ENCODE assay signal across 13 cellular contexts in the genomic region with DNA sequence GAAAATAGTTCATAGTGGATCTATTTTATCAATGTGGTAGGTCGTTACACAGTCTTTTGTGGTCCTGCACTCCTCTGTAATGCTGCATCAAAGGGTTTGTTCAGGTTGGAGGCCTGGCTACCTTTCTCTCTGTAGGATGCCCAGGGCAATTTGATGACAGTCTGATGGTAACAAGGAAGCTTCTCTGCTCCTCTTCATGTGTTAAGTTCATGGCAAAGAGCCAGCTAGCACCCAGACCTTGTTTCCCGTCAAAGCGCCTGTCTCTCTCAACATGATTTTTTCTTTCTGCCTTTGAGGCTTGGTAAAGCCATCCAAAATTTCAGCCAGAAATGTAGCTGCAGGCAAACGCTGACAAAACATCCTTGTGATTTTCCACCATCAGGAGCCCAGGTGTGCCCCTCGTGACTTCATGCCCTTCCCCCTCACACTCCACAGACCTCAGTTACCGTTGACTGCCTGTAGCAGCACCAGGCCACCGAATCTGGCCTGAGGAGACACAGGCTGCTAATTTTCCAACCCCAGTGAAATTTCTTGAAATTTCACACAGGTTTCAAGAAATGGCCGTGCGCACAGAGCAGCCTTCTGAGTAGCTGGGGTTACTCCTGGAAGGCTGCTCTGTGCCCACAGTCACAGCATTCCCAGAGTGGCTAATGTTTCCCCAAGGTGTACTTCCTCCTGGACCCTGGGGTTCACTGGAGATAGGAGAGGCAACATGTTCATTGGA.
DNase-seq lines count a peak whose midpoint lies in the region; ATAC-seq, FAIRE-seq and TF ChIP-seq lines count a peak whose summit lies in the region.
"Had no signal": no experiment of that assay in that cellular context is flagged by ENCODE, and none has a peak within 500 bp of the region (broad histone marks: within the 10 kb centered on the region; RNA-seq: fewer than 3 reads in every experiment).

No MANE protein-coding gene starts in this region.

- BruUV-seq in HepG2 (replicated peaks; lab: Mats Ljungman, UMichigan), result no TSS peak

- H3K27ac Mint-ChIP-seq in effector memory CD8-positive, alpha-beta T cell, result no peak overlapping the region
- H3K27ac Mint-ChIP-seq: CD8-positive, alpha-beta T cell had no signal

- H2AFZ ChIP-seq in SU-DHL-6 (ENCODE audit: low read depth, low read length, severe bottlenecking), result peak overlapping the region; percentile 0
- no peak overlapping the region for H2AFZ ChIP-seq in HepG2 (ENCODE audit: low read length)

- intact Hi-C loops in HepG2 (cut with micrococcal nuclease; ENCODE audit: unreplicated experiment), result no loop called here

- H3K9me3 Mint-ChIP-seq in effector memory CD8-positive, alpha-beta T cell, result no peaks in the 10 kb centered on the region
- H3K9me3 Mint-ChIP-seq: CD8-positive, alpha-beta T cell had no signal

- H3K27me3 ChIP-seq in SU-DHL-6 (ENCODE audit: low read length) (no peaks in the 10 kb centered on the region), HepG2 (ENCODE audit: control insufficient read depth in 1 of 2, insufficient read depth in 2 of 2, low read length in 2 of 2) (peaks cover 2 to 13% of the 10 kb centered on the region in 2 experiments; a peak in 1 of 5 replicates)
- H3K27me3 ChIP-seq: gastroesophageal sphincter had no signal

- POLR2A ChIA-PET in HepG2 (lab: Yijun Ruan, JAX), result no interaction called here

- H3K4me2 ChIP-seq in SU-DHL-6 (ENCODE audit: low read depth, low read length, poor library complexity, severe bottlenecking) (no peak overlapping the region), HepG2 (ENCODE audit: low read depth, low read length) (no peak overlapping the region)

- H3K27me3 Mint-ChIP-seq in effector memory CD8-positive, alpha-beta T cell, result peaks cover 16 to 20% of the 10 kb centered on the region in 2 donors

- H3K9me3 ChIP-seq in SU-DHL-6 (ENCODE audit: insufficient read depth, low read length) (no peaks in the 10 kb centered on the region), HepG2 (ENCODE audit: low read length) (no peaks in the 10 kb centered on the region)
- H3K9me3 ChIP-seq: gastroesophageal sphincter had no signal

- no peaks in the 10 kb centered on the region for H3K36me3 Mint-ChIP-seq in effector memory CD8-positive, alpha-beta T cell (ENCODE audit: insufficient read depth)
- H3K36me3 Mint-ChIP-seq: CD8-positive, alpha-beta T cell had no signal

- no peaks in the 10 kb centered on the region for H3K79me2 ChIP-seq in SU-DHL-6 (ENCODE audit: insufficient read depth, low read length)
- H3K79me2 ChIP-seq in HepG2 (ENCODE audit: insufficient read depth, low read length), result no peaks in the 10 kb centered on the region

- H3K27ac ChIP-seq in SU-DHL-6 (ENCODE audit: low read depth, low read length) (no peak overlapping the region), HepG2 (ENCODE audit: extremely low read length, insufficient read depth, low read length) (no peak overlapping the region)

- peak; percentile 67 for ATAC-seq in GM18502 (IDR thresholded peaks at IDR 0.05; ENCODE audit: poor library complexity, unreplicated experiment)
- peak; percentile 44 for ATAC-seq in GM21367 (IDR thresholded peaks at IDR 0.05; ENCODE audit: unreplicated experiment)
- ATAC-seq in HG03045 (IDR thresholded peaks at IDR 0.05; ENCODE audit: unreplicated experiment), result peak; percentile 54
- no peak for ATAC-seq in effector memory CD8-positive, alpha-beta T cell (replicated peaks)
- no peak for ATAC-seq in HepG2
- ATAC-seq: CD8-positive, alpha-beta T cell; gastroesophageal sphincter had no signal

- whole genome bisulfite sequencing in HepG2 (ENCODE audit: low lambda C conversion rate), result 27% methylated on average over 8 of the region's 9 CpGs

- FAIRE-seq in HepG2 (lab: Jason Lieb, UNC), result no peak

- no peak for TF ChIP-seq POLR2A in HepG2 (IDR thresholded peaks at IDR 0.05; ENCODE audit: insufficient read depth in 1 of 2, low read depth in 2 of 2, low read length in 2 of 2)

- DNase-seq in middle frontal gyrus (ENCODE audit: extremely low spot score, low spot score) (no peak), DMS79 (lab: John Stamatoyannopoulos, UW) (no peak), HepG2 (ENCODE audit: low spot score) (no peak)
- no peak for DNase-seq in effector memory CD8-positive, alpha-beta T cell
- DNase-seq: CD8-positive, alpha-beta T cell; central memory CD4-positive, alpha-beta T cell; H7; NCI-H146 had no signal

- no peaks in the 10 kb centered on the region for H3F3A ChIP-seq in SU-DHL-6 (ENCODE audit: insufficient read depth)

- in situ Hi-C loops in HepG2 (cut with HindIII; ENCODE audit: extremely low pct_ligation_motif_present, low pct_unique_long_range_greater_than_20kb), result no loop called here

- H3K4me1 Mint-ChIP-seq in effector memory CD8-positive, alpha-beta T cell (ENCODE audit: low read depth in 2 of 2), result no peaks in the 10 kb centered on the region

- no peak overlapping the region for H3K4me3 Mint-ChIP-seq in effector memory CD8-positive, alpha-beta T cell
- H3K4me3 Mint-ChIP-seq: CD8-positive, alpha-beta T cell had no signal

- no peaks in the 10 kb centered on the region for H3K4me1 ChIP-seq in HepG2 (ENCODE audit: insufficient read depth, low read length)

- CTCF ChIA-PET in HepG2 (lab: Yijun Ruan, JAX; ENCODE audit: low intra/inter-chr PET ratio, low total read pairs), result no interaction called here

- no peak for TF ChIP-seq RAD21 in HepG2 (CRISPR knock-in tag; IDR thresholded peaks at IDR 0.05)

- H3K4me3 ChIP-seq in SU-DHL-6 (ENCODE audit: insufficient read depth, low read length, poor library complexity, severe bottlenecking) (no peak overlapping the region), HepG2 (replicated peaks in 1 of 3; ENCODE audit: insufficient read depth in 1 of 3, low read depth in 2 of 3, low read length in 3 of 3) (no peak overlapping the region)
- H3K4me3 ChIP-seq: gastroesophageal sphincter had no signal

- TF ChIP-seq CTCF in SU-DHL-6 (IDR thresholded peaks at IDR 0.05; ENCODE audit: insufficient read depth, low read length, poor library complexity, severe bottlenecking), result no peak
- TF ChIP-seq CTCF in HepG2 (CRISPR knock-in tag; IDR thresholded peaks at IDR 0.05), result no peak

- H4K20me1 ChIP-seq in SU-DHL-6 (ENCODE audit: low read depth, low read length) (no peaks in the 10 kb centered on the region), HepG2 (ENCODE audit: insufficient read depth, low read length) (no peaks in the 10 kb centered on the region)

- no peaks in the 10 kb centered on the region for H3K9me2 ChIP-seq in SU-DHL-6 (replicated peaks; ENCODE audit: insufficient read depth, low read length)

- no peak for TF ChIP-seq EP300 in HepG2 (IDR thresholded peaks at IDR 0.05; ENCODE audit: low read depth in 2 of 2, low read length in 2 of 2)
- TF ChIP-seq EP300 in HepG2 (CRISPR knock-in tag; IDR thresholded peaks at IDR 0.05; ENCODE audit: borderline replicate concordance), result no peak

- no peaks in the 10 kb centered on the region for H3K36me3 ChIP-seq in SU-DHL-6 (ENCODE audit: low read length)
- no peaks in the 10 kb centered on the region for H3K36me3 ChIP-seq in HepG2 (replicated peaks in 1 of 2; ENCODE audit: control insufficient read depth in 1 of 2, insufficient read depth in 2 of 2, low read length in 2 of 2)
- H3K36me3 ChIP-seq: gastroesophageal sphincter had no signal

- H3K9ac ChIP-seq in SU-DHL-6 (ENCODE audit: low read length), result no peak overlapping the region
- H3K9ac ChIP-seq in HepG2 (ENCODE audit: insufficient read depth, low read depth, low read length), result no peak overlapping the region

TF ChIP-seq in HepG2, 621 proteins besides CTCF, POLR2A, EP300 and RAD21:
- TF ChIP-seq EEA1 (CRISPR knock-in tag; IDR thresholded peaks at IDR 0.05; ENCODE audit: borderline replicate concordance) (no peak), SIX4 (CRISPR knock-in tag; IDR thresholded peaks at IDR 0.05) (no peak), HOXA3 (CRISPR knock-in tag; IDR thresholded peaks at IDR 0.05) (no peak), MED1 (CRISPR knock-in tag; IDR thresholded peaks at IDR 0.05) (no peak), U2AF2 (IDR thresholded peaks at IDR 0.05; ENCODE audit: low read depth, low read length) (no peak), PCBP2 (optimal IDR thresholded peaks at IDR 0.05; ENCODE audit: low read depth, low read length, poor library complexity, severe bottlenecking) (no peak)
- TF ChIP-seq, protein P1, sequence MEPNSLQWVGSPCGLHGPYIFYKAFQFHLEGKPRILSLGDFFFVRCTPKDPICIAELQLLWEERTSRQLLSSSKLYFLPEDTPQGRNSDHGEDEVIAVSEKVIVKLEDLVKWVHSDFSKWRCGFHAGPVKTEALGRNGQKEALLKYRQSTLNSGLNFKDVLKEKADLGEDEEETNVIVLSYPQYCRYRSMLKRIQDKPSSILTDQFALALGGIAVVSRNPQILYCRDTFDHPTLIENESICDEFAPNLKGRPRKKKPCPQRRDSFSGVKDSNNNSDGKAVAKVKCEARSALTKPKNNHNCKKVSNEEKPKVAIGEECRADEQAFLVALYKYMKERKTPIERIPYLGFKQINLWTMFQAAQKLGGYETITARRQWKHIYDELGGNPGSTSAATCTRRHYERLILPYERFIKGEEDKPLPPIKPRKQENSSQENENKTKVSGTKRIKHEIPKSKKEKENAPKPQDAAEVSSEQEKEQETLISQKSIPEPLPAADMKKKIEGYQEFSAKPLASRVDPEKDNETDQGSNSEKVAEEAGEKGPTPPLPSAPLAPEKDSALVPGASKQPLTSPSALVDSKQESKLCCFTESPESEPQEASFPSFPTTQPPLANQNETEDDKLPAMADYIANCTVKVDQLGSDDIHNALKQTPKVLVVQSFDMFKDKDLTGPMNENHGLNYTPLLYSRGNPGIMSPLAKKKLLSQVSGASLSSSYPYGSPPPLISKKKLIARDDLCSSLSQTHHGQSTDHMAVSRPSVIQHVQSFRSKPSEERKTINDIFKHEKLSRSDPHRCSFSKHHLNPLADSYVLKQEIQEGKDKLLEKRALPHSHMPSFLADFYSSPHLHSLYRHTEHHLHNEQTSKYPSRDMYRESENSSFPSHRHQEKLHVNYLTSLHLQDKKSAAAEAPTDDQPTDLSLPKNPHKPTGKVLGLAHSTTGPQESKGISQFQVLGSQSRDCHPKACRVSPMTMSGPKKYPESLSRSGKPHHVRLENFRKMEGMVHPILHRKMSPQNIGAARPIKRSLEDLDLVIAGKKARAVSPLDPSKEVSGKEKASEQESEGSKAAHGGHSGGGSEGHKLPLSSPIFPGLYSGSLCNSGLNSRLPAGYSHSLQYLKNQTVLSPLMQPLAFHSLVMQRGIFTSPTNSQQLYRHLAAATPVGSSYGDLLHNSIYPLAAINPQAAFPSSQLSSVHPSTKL (CRISPR knock-in tag; IDR thresholded peaks at IDR 0.05), result no peak
- TF ChIP-seq, protein P2, sequence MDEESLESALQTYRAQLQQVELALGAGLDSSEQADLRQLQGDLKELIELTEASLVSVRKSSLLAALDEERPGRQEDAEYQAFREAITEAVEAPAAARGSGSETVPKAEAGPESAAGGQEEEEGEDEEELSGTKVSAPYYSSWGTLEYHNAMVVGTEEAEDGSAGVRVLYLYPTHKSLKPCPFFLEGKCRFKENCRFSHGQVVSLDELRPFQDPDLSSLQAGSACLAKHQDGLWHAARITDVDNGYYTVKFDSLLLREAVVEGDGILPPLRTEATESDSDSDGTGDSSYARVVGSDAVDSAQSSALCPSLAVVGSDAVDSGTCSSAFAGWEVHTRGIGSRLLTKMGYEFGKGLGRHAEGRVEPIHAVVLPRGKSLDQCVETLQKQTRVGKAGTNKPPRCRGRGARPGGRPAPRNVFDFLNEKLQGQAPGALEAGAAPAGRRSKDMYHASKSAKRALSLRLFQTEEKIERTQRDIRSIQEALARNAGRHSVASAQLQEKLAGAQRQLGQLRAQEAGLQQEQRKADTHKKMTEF (CRISPR knock-in tag; IDR thresholded peaks at IDR 0.05), result no peak
TF ChIP-seq in HepG2: peak in this region for 0.

Comparison
In these comparisons a context has a peak if more than half of its experiments do, and no peak if none do; other contexts are left out.
1. ATAC-seq: peak in GM18502 (single experiment), GM21367 (single experiment) and HG03045 (single experiment); none in effector memory CD8-positive, alpha-beta T cell (single experiment) and HepG2 (single experiment).